26 cellular contexts compared by ENCODE assay signal in genomic region chr5:116522737-116523136, GRCh38. TPM values are rescaled to one million over a fixed set of nuclear protein-coding genes. Genes with fewer than 3 reads are reported as not detected.
DNase-seq lines count a peak whose midpoint lies in the region; ATAC-seq and TF ChIP-seq lines count a peak whose summit lies in the region.
"Had no signal": no experiment of that assay in that cellular context is flagged by ENCODE, and none has a peak within 500 bp of the region (broad histone marks: within the 10 kb centered on the region; RNA-seq: fewer than 3 reads in every experiment).

No MANE protein-coding gene starts in this region.

- ATAC-seq in GM19463 (IDR thresholded peaks at IDR 0.05; ENCODE audit: unreplicated experiment) (peak; percentile 49), HG03442 (IDR thresholded peaks at IDR 0.05; ENCODE audit: unreplicated experiment) (peak; percentile 46)
- ATAC-seq in stimulated activated memory B cell treated with anti-CD40 and anti-IgM and Interleukin-4, amounts not matched to agents 10 μg/mL and 1 μg/mL and 100 μg/mL, for 72 hours = peak; percentile 31
- ATAC-seq: A549, HCT116, T-cell had no signal

- H3K27ac Mint-ChIP-seq in mesothelial cell of epicardium = peak overlapping the region; percentile 87
- H3K27ac Mint-ChIP-seq in stimulated activated memory B cell treated with anti-CD40 and anti-IgM and Interleukin-4, amounts not matched to agents 10 μg/mL and 1 μg/mL and 100 μg/mL, for 72 hours = no peak overlapping the region
- H3K27ac Mint-ChIP-seq: CD8-positive, alpha-beta memory T cell; T-cell had no signal

- TF ChIP-seq CTCF in mesothelial cell of epicardium (IDR thresholded peaks at IDR 0.05; ENCODE audit: unreplicated experiment) = no peak

- no peaks in the 10 kb centered on the region for H3K27me3 Mint-ChIP-seq in mesothelial cell of epicardium (ENCODE audit: low read depth)
- no peaks in the 10 kb centered on the region for H3K27me3 Mint-ChIP-seq in stimulated activated memory B cell treated with anti-CD40 and anti-IgM and Interleukin-4, amounts not matched to agents 10 μg/mL and 1 μg/mL and 100 μg/mL, for 72 hours
- H3K27me3 Mint-ChIP-seq: CD8-positive, alpha-beta memory T cell; T-cell had no signal

- H3K4me3 Mint-ChIP-seq in mesothelial cell of epicardium = no peak overlapping the region
- no peak overlapping the region for H3K4me3 Mint-ChIP-seq in stimulated activated memory B cell treated with anti-CD40 and anti-IgM and Interleukin-4, amounts not matched to agents 10 μg/mL and 1 μg/mL and 100 μg/mL, for 72 hours
- H3K4me3 Mint-ChIP-seq: CD8-positive, alpha-beta memory T cell; T-cell had no signal

- no peaks in the 10 kb centered on the region for H3K9me3 Mint-ChIP-seq in mesothelial cell of epicardium
- no peaks in the 10 kb centered on the region for H3K9me3 Mint-ChIP-seq in stimulated activated memory B cell treated with anti-CD40 and anti-IgM and Interleukin-4, amounts not matched to agents 10 μg/mL and 1 μg/mL and 100 μg/mL, for 72 hours
- H3K9me3 Mint-ChIP-seq: T-cell had no signal

- H3K36me3 Mint-ChIP-seq in mesothelial cell of epicardium = no peaks in the 10 kb centered on the region
- H3K36me3 Mint-ChIP-seq in stimulated activated memory B cell treated with anti-CD40 and anti-IgM and Interleukin-4, amounts not matched to agents 10 μg/mL and 1 μg/mL and 100 μg/mL, for 72 hours = peaks cover 25% of the 10 kb centered on the region

- H3K4me1 Mint-ChIP-seq in mesothelial cell of epicardium = peaks cover 83% of the 10 kb centered on the region
- H3K4me1 Mint-ChIP-seq in stimulated activated memory B cell treated with anti-CD40 and anti-IgM and Interleukin-4, amounts not matched to agents 10 μg/mL and 1 μg/mL and 100 μg/mL, for 72 hours = no peaks in the 10 kb centered on the region
- H3K4me1 Mint-ChIP-seq: CD8-positive, alpha-beta memory T cell; T-cell had no signal

- no peak for DNase-seq in mesothelial cell of epicardium (ENCODE audit: low spot score in 2 of 2, unreplicated experiment in 2 of 2)
- no peak for DNase-seq in T-helper 2 cell
- DNase-seq in T-helper 9 cell = no peak
- no peak for DNase-seq in SHP77 treated with DMSO at 0.1 percent for 48 hours (lab: John Stamatoyannopoulos, UW)
- DNase-seq: AML-193; CD8-positive, alpha-beta memory T cell; DMS 273 treated with DMSO at 0.1 percent for 48 hours; DMS79; EL; GDM1; IMR-90; KG1; MG63; NCI-H1105 treated with DMSO at 0.1 percent for 48 hours; NCI-H146; NCI-H1930; NCI-H446 treated with DMSO at 0.1 percent for 48 hours; NCI-H526; Right ventricle myocardium superior; RPMI8226; T-cell had no signal

RNA-seq across cellular contexts. Expression of gene SEMA6A, which starts 51.9 kb away (rescaled TPM):
- total RNA-seq in mesothelial cell of epicardium = 129 to 138 TPM (median 132 TPM) in 3 replicates
- total RNA-seq: CD8-positive, alpha-beta memory T cell had no signal
